Comparison of ENCODE assay signal across 17 cellular contexts in genomic region chr1:242059976-242060375, GRCh38.
"Had no signal": no experiment of that assay in that cellular context is flagged by ENCODE, and none has a peak within 500 bp of the region (broad histone marks: within the 10 kb centered on the region; RNA-seq: fewer than 3 reads in every experiment).

No MANE protein-coding gene starts in this region.

- H3K9me3 ChIP-seq: colonic mucosa, esophagus muscularis mucosa, gastroesophageal sphincter, heart left ventricle, lower lobe of right lung had no signal

- H3K27ac ChIP-seq: colonic mucosa, esophagus muscularis mucosa, foreskin keratinocyte, gastroesophageal sphincter, heart left ventricle, hepatocyte, left lung, lower lobe of right lung had no signal

- H3K9me3 Mint-ChIP-seq: dendritic cell treated with granulocyte-macrophage colony-stimulating factor and Interleukin-4, amounts not matched to agents 40 ng/mL and 50 ng/mL, for 4 days; mesothelial cell of epicardium had no signal

- H3K36me3 Mint-ChIP-seq: immature natural killer cell, mesothelial cell of epicardium had no signal

- H3K4me3 Mint-ChIP-seq: dendritic cell treated with granulocyte-macrophage colony-stimulating factor and Interleukin-4, amounts not matched to agents 40 ng/mL and 50 ng/mL, for 4 days; immature natural killer cell; mesothelial cell of epicardium had no signal

- H3K27me3 ChIP-seq: colonic mucosa, esophagus muscularis mucosa, foreskin keratinocyte, hepatocyte, left lung had no signal

- ATAC-seq: foreskin keratinocyte, gastroesophageal sphincter, heart left ventricle, left cardiac atrium, left lung, left ventricle myocardium superior, lower lobe of right lung had no signal

- H3K4me3 ChIP-seq: colonic mucosa, esophagus muscularis mucosa, gastroesophageal sphincter, heart left ventricle, hepatocyte, left lung, lower lobe of right lung had no signal

- H3K4me2 ChIP-seq: hepatocyte had no signal

- H3K27ac Mint-ChIP-seq: dendritic cell treated with granulocyte-macrophage colony-stimulating factor and Interleukin-4, amounts not matched to agents 40 ng/mL and 50 ng/mL, for 4 days; immature natural killer cell; mesothelial cell of epicardium had no signal

- H2AFZ ChIP-seq: hepatocyte had no signal

- H3K36me3 ChIP-seq: colonic mucosa, esophagus muscularis mucosa, gastroesophageal sphincter, heart left ventricle, left lung, lower lobe of right lung had no signal

- H3K79me2 ChIP-seq: hepatocyte had no signal

- H3K4me1 Mint-ChIP-seq: immature natural killer cell had no signal

- DNase-seq: colonic mucosa; cortex of kidney; effector CD8-positive, alpha-beta T cell; foreskin keratinocyte; heart left ventricle; hypothalamus; immature natural killer cell; left cardiac atrium; left lung; left ventricle myocardium superior; lower lobe of right lung; mesenchymal stem cell had no signal

- H3K27me3 Mint-ChIP-seq: dendritic cell treated with granulocyte-macrophage colony-stimulating factor and Interleukin-4, amounts not matched to agents 40 ng/mL and 50 ng/mL, for 4 days had no signal

- H3K4me1 ChIP-seq: colonic mucosa, esophagus muscularis mucosa, foreskin keratinocyte, gastroesophageal sphincter, heart left ventricle, left lung, lower lobe of right lung had no signal
